Comparison of ENCODE assay signal across 21 cellular contexts in the genomic region with DNA sequence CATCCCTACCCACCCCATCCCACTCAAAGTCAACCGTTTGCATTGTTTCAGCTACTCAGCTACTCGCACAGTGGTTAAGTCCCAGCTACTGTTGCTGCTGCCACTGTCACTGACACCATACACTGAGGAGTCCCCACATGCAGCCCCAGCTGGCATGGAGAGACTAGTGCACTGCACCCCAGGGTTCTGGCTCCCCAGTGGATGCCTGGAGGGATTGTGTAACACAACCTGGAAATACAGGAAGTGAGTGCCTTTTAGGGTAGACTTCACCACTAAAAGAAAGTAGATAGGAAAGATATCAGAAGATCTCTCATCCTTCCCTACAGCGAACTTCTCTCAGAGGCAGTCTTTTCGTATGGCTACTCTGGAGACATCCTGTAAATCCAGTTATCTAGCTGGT.
A peak's percentile ranks its signal among the peaks of the same experiment; 100 is the strongest.
DNase-seq lines count a peak whose midpoint lies in the region; ATAC-seq, FAIRE-seq and TF ChIP-seq lines count a peak whose summit lies in the region.
"Had no signal": no experiment of that assay in that cellular context is flagged by ENCODE, and none has a peak within 500 bp of the region (broad histone marks: within the 10 kb centered on the region; RNA-seq: fewer than 3 reads in every experiment).

No MANE protein-coding gene starts in this region.

- H3K27me3 ChIP-seq in DND-41 (ENCODE audit: insufficient read depth, low read length, poor library complexity) (no peaks in the 10 kb centered on the region), H1 (replicated peaks in 1 of 4; ENCODE audit: control insufficient read depth in 3 of 4, extremely low read depth in 1 of 4, insufficient read depth in 3 of 4, low read length in 3 of 4) (no peaks in the 10 kb centered on the region), sigmoid colon (no peaks in the 10 kb centered on the region)

- WGBS in H1 (ENCODE audit: extremely low coverage in 1 of 2, insufficient coverage in 1 of 2, insufficient read length in 1 of 2, insufficient replicate concordance in 2 of 2, low coverage in 1 of 2, low lambda C conversion rate in 2 of 2, missing lambda C conversion rate in 1 of 2), 2 experiments, result 87% methylated on average over 4 of the region's 4 CpGs; no CpG with 5 or more reads in 1 of the 2 experiments
- WGBS in sigmoid colon, 2 donors, result 92 to 94% methylated on average over 4 of the region's 4 CpGs

- H2BK15ac ChIP-seq in H1 (ENCODE audit: low read length), result no peak overlapping the region

- no peak for FAIRE-seq in H1 (lab: Jason Lieb, UNC)
- FAIRE-seq: G401.6, GM12892, GM18507 had no signal

- no peak overlapping the region for H2BK12ac ChIP-seq in H1 (ENCODE audit: low read depth, low read length)

- no peak overlapping the region for H2BK20ac ChIP-seq in H1 (ENCODE audit: low read length)

- no peak overlapping the region for H2AK5ac ChIP-seq in H1 (ENCODE audit: low read depth, low read length)

- no peak overlapping the region for H2BK120ac ChIP-seq in H1 (replicated peaks; ENCODE audit: low read depth, low read length)

- no peak overlapping the region for H3K4ac ChIP-seq in H1 (replicated peaks; ENCODE audit: insufficient read length, low read depth, low read length)

- TF ChIP-seq POLR2A in H1 (IDR thresholded peaks at IDR 0.05; ENCODE audit: control extremely low read depth in 1 of 2, low read depth in 2 of 2, low read length in 2 of 2) (no peak), sigmoid colon (IDR thresholded peaks at IDR 0.05) (no peak)

- no peak overlapping the region for H3K56ac ChIP-seq in H1 (replicated peaks; ENCODE audit: insufficient read length, low read depth, low read length)

- no peaks in the 10 kb centered on the region for H3K4me1 ChIP-seq in DND-41 (ENCODE audit: insufficient read depth, low read length)
- H3K4me1 ChIP-seq in H1 (replicated peaks in 1 of 4; ENCODE audit: control insufficient read depth in 3 of 4, insufficient read depth in 4 of 4, low read length in 3 of 4), result no peaks in the 10 kb centered on the region
- no peaks in the 10 kb centered on the region for H3K4me1 ChIP-seq in sigmoid colon

- ATAC-seq in DND-41 (ENCODE audit: insufficient read depth, low read depth) (peak; percentile 42; the same call in 2 of the 3 replicates), GM19395 (IDR thresholded peaks at IDR 0.05; ENCODE audit: unreplicated experiment) (no peak), GM18502 (IDR thresholded peaks at IDR 0.05; ENCODE audit: poor library complexity, unreplicated experiment) (no peak)
- ATAC-seq: CD8-positive, alpha-beta T cell; PC-3 had no signal

- DNase-seq in DND-41 (no peak), Kasumi-1 (lab: John Stamatoyannopoulos, UW) (peak; percentile 3 to 17), NCI-H69 (lab: John Stamatoyannopoulos, UW) (peak; percentile 63), H1 (ENCODE audit: low read depth in 1 of 2, low spot score in 2 of 2) (no peak), sigmoid colon (no peak)
- DNase-seq: C1 segment of cervical spinal cord; Calu3; CD8-positive, alpha-beta T cell; DMS153; KG1; NCI-H1694 treated with DMSO at 0.1 percent for 48 hours; NCI-H2171 treated with DMSO at 0.1 percent for 48 hours; NCI-H524 treated with DMSO at 0.1 percent for 48 hours; PC-3; Right ventricle myocardium superior; SK-N-SH had no signal

- H4K91ac ChIP-seq in H1 (replicated peaks; ENCODE audit: insufficient read length, low read length), result no peak overlapping the region

- no peak overlapping the region for H3K23ac ChIP-seq in H1 (ENCODE audit: insufficient read length)

- H3K4me3 ChIP-seq in DND-41 (ENCODE audit: low read depth in 1 of 2, low read length in 2 of 2) (no peak overlapping the region), H1 (ENCODE audit: extremely low read depth in 1 of 4, insufficient read depth in 2 of 4, low read depth in 3 of 4, low read length in 4 of 4) (no peak overlapping the region), sigmoid colon (no peak overlapping the region)

- no peak overlapping the region for H2BK5ac ChIP-seq in H1 (ENCODE audit: low read depth, low read length)

- H3K9ac ChIP-seq in DND-41 (ENCODE audit: low read depth, low read length), result no peak overlapping the region
- no peak overlapping the region; a peak in 1 of 7 replicates for H3K9ac ChIP-seq in H1 (replicated peaks in 1 of 4; ENCODE audit: extremely low read depth in 1 of 4, low read depth in 3 of 4, low read length in 3 of 4)
- H3K9ac ChIP-seq: SK-N-SH had no signal

- no peaks in the 10 kb centered on the region for H3K23me2 ChIP-seq in H1 (ENCODE audit: low read depth, low read length)

- no peak overlapping the region for H4K8ac ChIP-seq in H1 (ENCODE audit: extremely low read depth, insufficient read depth, low read length)

- H2AFZ ChIP-seq in DND-41 (ENCODE audit: low read depth, low read length) (no peak overlapping the region), H1 (ENCODE audit: low read length) (no peak overlapping the region)

- H3K14ac ChIP-seq in H1 (ENCODE audit: insufficient read length), result no peak overlapping the region

- TF ChIP-seq CTCF in DND-41 (IDR thresholded peaks at IDR 0.05; ENCODE audit: borderline replicate concordance, extremely low read depth, low read length, poor library complexity, severe bottlenecking), result no peak
- TF ChIP-seq CTCF in H1 (IDR thresholded peaks at IDR 0.05; ENCODE audit: control extremely low read depth in 1 of 3, insufficient read depth in 1 of 3, low read depth in 1 of 3, low read length in 3 of 3), result no peak
- TF ChIP-seq CTCF in sigmoid colon (IDR thresholded peaks at IDR 0.05), result no peak

- H3K36me3 ChIP-seq in DND-41 (ENCODE audit: insufficient read depth, low read length) (peaks cover 47% of the 10 kb centered on the region), H1 (ENCODE audit: control insufficient read depth in 2 of 4, insufficient read depth in 4 of 4, low read length in 3 of 4) (no peaks in the 10 kb centered on the region; a peak in 1 of 8 replicates), sigmoid colon (no peaks in the 10 kb centered on the region)

- H3K27ac ChIP-seq in DND-41 (ENCODE audit: low read length), result peak overlapping the region; percentile 18; the same call in 1 of the 2 replicates
- no peak overlapping the region for H3K27ac ChIP-seq in H1 (ENCODE audit: low read depth, low read length)
- H3K27ac ChIP-seq in sigmoid colon, result no peak overlapping the region

- no peaks in the 10 kb centered on the region for H3K79me2 ChIP-seq in DND-41 (ENCODE audit: insufficient read depth, low read length)
- H3K79me2 ChIP-seq in H1 (ENCODE audit: control insufficient read depth in 1 of 2, insufficient read depth in 2 of 2, low read length in 2 of 2), result no peaks in the 10 kb centered on the region

- no peaks in the 10 kb centered on the region for H3K79me1 ChIP-seq in H1 (ENCODE audit: low read depth, low read length)

- H3K9me3 ChIP-seq in DND-41 (ENCODE audit: insufficient read depth, low read length, severe bottlenecking) (no peaks in the 10 kb centered on the region), H1 (ENCODE audit: insufficient read depth in 2 of 2, low read depth in 1 of 2, low read length in 1 of 2) (no peaks in the 10 kb centered on the region), sigmoid colon (peaks cover 0 to 7% (median 0%) of the 10 kb centered on the region in 4 donors)
- H3K9me3 ChIP-seq: SK-N-SH had no signal

- TF ChIP-seq EP300 in H1 (IDR thresholded peaks at IDR 0.05; ENCODE audit: borderline replicate concordance in 1 of 2, low read depth in 2 of 2, low read length in 2 of 2), result no peak
- TF ChIP-seq EP300 in sigmoid colon (IDR thresholded peaks at IDR 0.05), result no peak

- no peak for TF ChIP-seq RAD21 in H1 (IDR thresholded peaks at IDR 0.05 in 1 of 2, conservative IDR thresholded peaks at IDR 0.05 in 1 of 2; ENCODE audit: low read depth in 2 of 2, low read length in 2 of 2)

- H4K20me1 ChIP-seq in DND-41 (ENCODE audit: insufficient read depth, low read length) (no peaks in the 10 kb centered on the region; the same call in 1 of the 2 replicates), H1 (replicated peaks in 1 of 2; ENCODE audit: control insufficient read depth in 1 of 2, insufficient read depth in 2 of 2, low read length in 2 of 2) (no peaks in the 10 kb centered on the region)

- H4K5ac ChIP-seq in H1 (ENCODE audit: insufficient read length, low read depth, low read length), result no peak overlapping the region

- POLR2A ChIA-PET in H1 (lab: Charles Lee; ENCODE audit: partially characterized antibody), result no interaction called here

- 0 out of 2 replicates have a peak overlapping the region, but pooled peaks have one; percentile 26 for H3K18ac ChIP-seq in H1 (ENCODE audit: extremely low read depth, low read length)

- CTCF ChIA-PET in H1 (lab: Charles Lee; ENCODE audit: partially characterized antibody), result interaction anchor here (0.6 to 0.9 kb wide), 2 partner anchors 41 to 254 kb away, joined by 3 read pairs; no protein-coding TSS in a partner anchor

- H3K4me2 ChIP-seq in DND-41 (ENCODE audit: insufficient read depth, low read length) (no peak overlapping the region), H1 (ENCODE audit: insufficient read depth in 1 of 2, low read depth in 2 of 2, low read length in 2 of 2) (no peak overlapping the region)
- H3K4me2 ChIP-seq: SK-N-SH had no signal

- intact Hi-C loops in sigmoid colon (cut with DNase I), result no loop called here

Comparison
In these comparisons a context has a peak if more than half of its experiments do, and no peak if none do; other contexts are left out.
1. DNase-seq: peak in Kasumi-1 (2 of 2) and NCI-H69 (single experiment); none in DND-41 (single experiment), H1 (0 of 2) and sigmoid colon (single experiment).